ENCODE assay signal across 25 cellular contexts in genomic region chr12:101243616-101244015, GRCh38. TPM values are rescaled to one million over a fixed set of nuclear protein-coding genes. Genes with fewer than 3 reads are reported as not detected.
DNase-seq lines count a peak whose midpoint lies in the region; ATAC-seq, FAIRE-seq and TF ChIP-seq lines count a peak whose summit lies in the region.
"Had no signal": no experiment of that assay in that cellular context is flagged by ENCODE, and none has a peak within 500 bp of the region (broad histone marks: within the 10 kb centered on the region; RNA-seq: fewer than 3 reads in every experiment).

No MANE protein-coding gene starts in this region.

- no peak overlapping the region for H3K4me3 Mint-ChIP-seq in CD8-positive, alpha-beta memory T cell
- H3K4me3 Mint-ChIP-seq: CD14-positive monocyte; CD4-positive, alpha-beta memory T cell; CD4-positive, CD25-positive, alpha-beta regulatory T cell had no signal

- H3K36me3 ChIP-seq in MM.1S (replicated peaks; ENCODE audit: insufficient read depth, low read length) (no peaks in the 10 kb centered on the region), OCI-LY7 (ENCODE audit: insufficient read depth, low read length) (no peaks in the 10 kb centered on the region), H1 (ENCODE audit: control insufficient read depth in 2 of 4, insufficient read depth in 4 of 4, low read length in 3 of 4) (no peaks in the 10 kb centered on the region)
- H3K36me3 ChIP-seq in CD8-positive, alpha-beta memory T cell (ENCODE audit: insufficient read depth, low read length) = no peaks in the 10 kb centered on the region
- H3K36me3 ChIP-seq: BE2C, BLaER1 had no signal

- H3K14ac ChIP-seq in H1 (ENCODE audit: insufficient read length) = no peak overlapping the region

- H3K23ac ChIP-seq in H1 (ENCODE audit: insufficient read length) = no peak overlapping the region

- intact Hi-C loops in OCI-LY7 (cut with micrococcal nuclease; ENCODE audit: unreplicated experiment) = no loop called here

- H2AFZ ChIP-seq in MM.1S (ENCODE audit: low read length) (peak overlapping the region; percentile 57), OCI-LY7 (ENCODE audit: low read length) (no peak overlapping the region), H1 (ENCODE audit: low read length) (0 out of 2 replicates have a peak overlapping the region, but pooled peaks have one; percentile 20)

- H3K27ac Mint-ChIP-seq in CD8-positive, alpha-beta memory T cell = no peak overlapping the region
- H3K27ac Mint-ChIP-seq: CD14-positive monocyte; CD4-positive, alpha-beta memory T cell; CD4-positive, CD25-positive, alpha-beta regulatory T cell had no signal

- H3K4ac ChIP-seq in H1 (replicated peaks; ENCODE audit: insufficient read length, low read depth, low read length) = no peak overlapping the region

- no peaks in the 10 kb centered on the region for H3K36me3 Mint-ChIP-seq in CD8-positive, alpha-beta memory T cell
- H3K36me3 Mint-ChIP-seq: CD14-positive monocyte; CD4-positive, CD25-positive, alpha-beta regulatory T cell had no signal

- no peak overlapping the region for H2BK5ac ChIP-seq in H1 (ENCODE audit: low read depth, low read length)

- no peaks in the 10 kb centered on the region for H3K4me1 Mint-ChIP-seq in CD8-positive, alpha-beta memory T cell
- H3K4me1 Mint-ChIP-seq: CD14-positive monocyte; CD4-positive, alpha-beta memory T cell; CD4-positive, CD25-positive, alpha-beta regulatory T cell had no signal

- H4K91ac ChIP-seq in H1 (replicated peaks; ENCODE audit: insufficient read length, low read length) = no peak overlapping the region

- H3K4me3 ChIP-seq in MM.1S (ENCODE audit: low read length) (0 out of 2 replicates have a peak overlapping the region, but pooled peaks have one; percentile 14), OCI-LY7 (ENCODE audit: low read depth, low read length, poor library complexity, severe bottlenecking) (no peak overlapping the region), H1 (ENCODE audit: extremely low read depth in 1 of 4, insufficient read depth in 2 of 4, low read depth in 3 of 4, low read length in 4 of 4) (no peak overlapping the region)
- H3K4me3 ChIP-seq in CD8-positive, alpha-beta memory T cell (ENCODE audit: low read length) = no peak overlapping the region
- H3K4me3 ChIP-seq: BLaER1 had no signal

- CTCF ChIA-PET in OCI-LY7 (lab: Charles Lee; ENCODE audit: unreplicated experiment) (interaction anchor here (0.6 kb wide), 1 partner anchor 36 kb away, joined by 3 read pairs; the partner anchor contains the start of gene UTP20), H1 (lab: Charles Lee; ENCODE audit: partially characterized antibody) (no interaction called here)
- CTCF ChIA-PET in CD8-positive, alpha-beta memory T cell (lab: Charles Lee) = no interaction called here

- POLR2A ChIA-PET in OCI-LY7 (lab: Charles Lee) = no interaction called here
- POLR2A ChIA-PET in H1 (lab: Charles Lee; ENCODE audit: partially characterized antibody) = no interaction called here
- POLR2A ChIA-PET in CD8-positive, alpha-beta memory T cell (lab: Charles Lee) = no interaction called here

- ATAC-seq in activated CD4-positive, CD25-positive, alpha-beta regulatory T cell treated with anti-CD3 and anti-CD28 coated beads, Interleukin-2, amount 50 U/mL, for 24 hours = no peak

- no peaks in the 10 kb centered on the region for H3K79me1 ChIP-seq in H1 (ENCODE audit: low read depth, low read length)

- no peak overlapping the region for H2AK5ac ChIP-seq in H1 (ENCODE audit: low read depth, low read length)

- H3K23me2 ChIP-seq in H1 (ENCODE audit: low read depth, low read length) = no peaks in the 10 kb centered on the region

- no peak overlapping the region for H3K56ac ChIP-seq in H1 (replicated peaks; ENCODE audit: insufficient read length, low read depth, low read length)

- peaks cover 20% of the 10 kb centered on the region for H3F3A ChIP-seq in MM.1S (ENCODE audit: insufficient read depth, low read length)

- no peaks in the 10 kb centered on the region for H3K9me3 Mint-ChIP-seq in CD8-positive, alpha-beta memory T cell

- no peak overlapping the region for H2BK20ac ChIP-seq in H1 (ENCODE audit: low read length)

- H2BK15ac ChIP-seq in H1 (ENCODE audit: low read length) = no peak overlapping the region

- H3K4me1 ChIP-seq in MM.1S (ENCODE audit: low read length) (peaks cover 50% of the 10 kb centered on the region), OCI-LY7 (ENCODE audit: insufficient read depth, low read length, poor library complexity, severe bottlenecking) (peaks cover 8% of the 10 kb centered on the region), H1 (replicated peaks in 1 of 4; ENCODE audit: control insufficient read depth in 3 of 4, insufficient read depth in 4 of 4, low read length in 3 of 4) (no peaks in the 10 kb centered on the region)
- H3K4me1 ChIP-seq in CD8-positive, alpha-beta memory T cell (ENCODE audit: insufficient read depth, low read length) = no peaks in the 10 kb centered on the region
- H3K4me1 ChIP-seq: BE2C, BLaER1, Caco-2 had no signal

- DNase-seq in MM.1S (peak; percentile 95), OCI-LY7 (ENCODE audit: low spot score) (peak; percentile 20), H1 (ENCODE audit: low read depth in 1 of 2, low spot score in 2 of 2) (no peak), GM13976 (ENCODE audit: low spot score) (no peak)
- DNase-seq in CD8-positive, alpha-beta memory T cell = no peak
- DNase-seq: 8988T; ACHN; BE2C; C1 segment of cervical spinal cord; Caco-2; Calu3; CD4-positive, alpha-beta memory T cell; CD4-positive, CD25-positive, alpha-beta regulatory T cell; DMS79 treated with DMSO at 0.1 percent for 48 hours; GF-D8 had no signal

- peak overlapping the region; percentile 64 for H3K4me2 ChIP-seq in MM.1S (ENCODE audit: low read depth, low read length)
- 0 out of 2 replicates have a peak overlapping the region, but pooled peaks have one; percentile 17 for H3K4me2 ChIP-seq in OCI-LY7 (ENCODE audit: low read length)
- H3K4me2 ChIP-seq in H1 (ENCODE audit: insufficient read depth in 1 of 2, low read depth in 2 of 2, low read length in 2 of 2) = no peak overlapping the region
- H3K4me2 ChIP-seq: BLaER1 had no signal

- no peak overlapping the region for H4K5ac ChIP-seq in H1 (ENCODE audit: insufficient read length, low read depth, low read length)

- H3K9me2 ChIP-seq in MM.1S (replicated peaks; ENCODE audit: insufficient read depth, low read length) (no peaks in the 10 kb centered on the region), OCI-LY7 (ENCODE audit: insufficient read depth, low read length) (no peaks in the 10 kb centered on the region)

- H4K20me1 ChIP-seq in MM.1S (ENCODE audit: insufficient read depth, low read length) (no peaks in the 10 kb centered on the region), OCI-LY7 (ENCODE audit: insufficient read depth, low read length) (no peaks in the 10 kb centered on the region), H1 (replicated peaks in 1 of 2; ENCODE audit: control insufficient read depth in 1 of 2, insufficient read depth in 2 of 2, low read length in 2 of 2) (no peaks in the 10 kb centered on the region)
- H4K20me1 ChIP-seq: BLaER1 had no signal

- H3K9me3 ChIP-seq in MM.1S (replicated peaks; ENCODE audit: insufficient read depth, low read length) (no peaks in the 10 kb centered on the region), OCI-LY7 (ENCODE audit: low read length) (peaks cover 11% of the 10 kb centered on the region; the same call in 1 of the 2 replicates), H1 (ENCODE audit: insufficient read depth in 2 of 2, low read depth in 1 of 2, low read length in 1 of 2) (peaks cover 4% of the 10 kb centered on the region in 2 experiments; a peak in 1 of 4 replicates)
- H3K9me3 ChIP-seq in CD8-positive, alpha-beta memory T cell (ENCODE audit: low read length) = no peaks in the 10 kb centered on the region
- H3K9me3 ChIP-seq: BE2C, Caco-2 had no signal

- no peak overlapping the region for H2BK120ac ChIP-seq in H1 (replicated peaks; ENCODE audit: low read depth, low read length)

- no peak overlapping the region for H2BK12ac ChIP-seq in H1 (ENCODE audit: low read depth, low read length)

- TF ChIP-seq CTCF in MM.1S (IDR thresholded peaks at IDR 0.05; ENCODE audit: low read length) (no peak), OCI-LY7 (conservative IDR thresholded peaks at IDR 0.05; ENCODE audit: low read length) (no peak), H1 (IDR thresholded peaks at IDR 0.05; ENCODE audit: control extremely low read depth in 1 of 3, insufficient read depth in 1 of 3, low read depth in 1 of 3, low read length in 3 of 3) (no peak), GM13976 (IDR thresholded peaks at IDR 0.05; ENCODE audit: borderline replicate concordance, control extremely low read depth, extremely low read depth, insufficient read depth, missing control alignments) (no peak)

- no peak for FAIRE-seq in H1 (lab: Jason Lieb, UNC)
- FAIRE-seq: A204.1, D721Med, G401.6, GM12891, GM18507 had no signal

- H3K18ac ChIP-seq in H1 (ENCODE audit: extremely low read depth, low read length) = no peak overlapping the region

- in situ Hi-C loops in GM13976 (cut with MboI; ENCODE audit: low sequenced_read_pairs, unreplicated experiment) = no loop called here

- peak overlapping the region; percentile 64 for H3K9ac ChIP-seq in MM.1S (ENCODE audit: low read length)
- H3K9ac ChIP-seq in H1 (replicated peaks in 1 of 4; ENCODE audit: extremely low read depth in 1 of 4, low read depth in 3 of 4, low read length in 3 of 4) = no peak overlapping the region
- H3K9ac ChIP-seq: BLaER1 had no signal

- H4K8ac ChIP-seq in H1 (ENCODE audit: extremely low read depth, insufficient read depth, low read length) = no peak overlapping the region

- 89% methylated on average over 2 of the region's 2 CpGs; no CpG with 5 or more reads in 1 of the 2 experiments for WGBS in H1 (ENCODE audit: extremely low coverage in 1 of 2, insufficient coverage in 1 of 2, insufficient read length in 1 of 2, insufficient replicate concordance in 2 of 2, low coverage in 1 of 2, low lambda C conversion rate in 2 of 2, missing lambda C conversion rate in 1 of 2), 2 experiments

- H3K27me3 ChIP-seq in MM.1S (replicated peaks; ENCODE audit: insufficient read depth, low read length) (no peaks in the 10 kb centered on the region), H1 (replicated peaks in 1 of 4; ENCODE audit: control insufficient read depth in 3 of 4, extremely low read depth in 1 of 4, insufficient read depth in 3 of 4, low read length in 3 of 4) (no peaks in the 10 kb centered on the region)
- H3K27me3 ChIP-seq in CD8-positive, alpha-beta memory T cell (ENCODE audit: insufficient read depth, low read length, poor library complexity, severe bottlenecking) = no peaks in the 10 kb centered on the region
- H3K27me3 ChIP-seq: BLaER1 had no signal

- no peak for TF ChIP-seq EP300 in H1 (IDR thresholded peaks at IDR 0.05; ENCODE audit: borderline replicate concordance in 1 of 2, low read depth in 2 of 2, low read length in 2 of 2)

- no TSS peak for BruUV-seq in OCI-LY7 (replicated peaks; lab: Mats Ljungman, UMichigan)

- peaks cover 7 to 8% of the 10 kb centered on the region in 2 donors for H3K27me3 Mint-ChIP-seq in CD8-positive, alpha-beta memory T cell
- H3K27me3 Mint-ChIP-seq: CD4-positive, CD25-positive, alpha-beta regulatory T cell had no signal

- H3K27ac ChIP-seq in MM.1S (ENCODE audit: low read length) = peak overlapping the region; percentile 98
- no peak overlapping the region for H3K27ac ChIP-seq in OCI-LY7 (ENCODE audit: low read depth, low read length, poor library complexity, severe bottlenecking)
- no peak overlapping the region for H3K27ac ChIP-seq in H1 (ENCODE audit: low read depth, low read length)
- no peak overlapping the region for H3K27ac ChIP-seq in CD8-positive, alpha-beta memory T cell (ENCODE audit: low read depth, low read length)
- H3K27ac ChIP-seq: BLaER1 had no signal

- H3K79me2 ChIP-seq in MM.1S (ENCODE audit: low read length) (no peaks in the 10 kb centered on the region), OCI-LY7 (ENCODE audit: insufficient read depth, low read depth, low read length) (no peaks in the 10 kb centered on the region), H1 (ENCODE audit: control insufficient read depth in 1 of 2, insufficient read depth in 2 of 2, low read length in 2 of 2) (no peaks in the 10 kb centered on the region)

- no peak for TF ChIP-seq RAD21 in H1 (IDR thresholded peaks at IDR 0.05 in 1 of 2, conservative IDR thresholded peaks at IDR 0.05 in 1 of 2; ENCODE audit: low read depth in 2 of 2, low read length in 2 of 2)

- no peak for TF ChIP-seq POLR2A in H1 (IDR thresholded peaks at IDR 0.05; ENCODE audit: control extremely low read depth in 1 of 2, low read depth in 2 of 2, low read length in 2 of 2)

RNA-seq across cellular contexts. Expression of gene SLC5A8, which starts 33.6 kb away (rescaled TPM):
- total RNA-seq in OCI-LY7 (2014; rRNA removed; shearing (Covaris generic)) = not detected in 2 replicates
- total RNA-seq in OCI-LY7 (2022) = not detected in 2 replicates
- total RNA-seq in H1 (2021; fragmentation: NEBNext Ultra II Directional; extraction: Animal tissue kit (Norgen Biotek cat#: 25700)) = 0.11 TPM in 1 of 2 replicates, not detected in the other
- 0.11 and 0.21 TPM in 2 replicates for polyA plus RNA-seq in H1 (2011; rRNA removed)
- 0.18 TPM for polyA plus RNA-seq in H1 (2011; cell fraction: cytosol; rRNA removed)
- 0.07 TPM for polyA plus RNA-seq in H1 (2011; cell fraction: nucleus; rRNA removed)
- 0.05 to 0.17 TPM (median 0.10 TPM) in 4 replicates for polyA plus RNA-seq in H1 (2012, experiment 1 of 2)
- polyA plus RNA-seq in H1 (2012, experiment 2 of 2) = not detected
- polyA plus RNA-seq in H1 (2013, experiment 1 of 2) = 0.22 TPM
- polyA plus RNA-seq in H1 (2013, experiment 2 of 2) = 0.18 TPM
- polyA minus RNA-seq in H1 (2011; rRNA and poly(A)+ RNA removed) = 0.17 and 0.32 TPM in 2 replicates
- not detected for polyA minus RNA-seq in H1 (2011; cell fraction: cytosol; rRNA and poly(A)+ RNA removed)
- 0.60 TPM for polyA minus RNA-seq in H1 (2011; cell fraction: nucleus; rRNA and poly(A)+ RNA removed)
- total RNA-seq in CD8-positive, alpha-beta memory T cell = not detected
- polyA plus RNA-seq in CD8-positive, alpha-beta memory T cell = not detected
- total RNA-seq: A673; Caco-2; CD4-positive, alpha-beta memory T cell; CD4-positive, CD25-positive, alpha-beta regulatory T cell had no signal
- polyA plus RNA-seq: AG04450; CD14-positive monocyte; CD4-positive, alpha-beta memory T cell; CD4-positive, CD25-positive, alpha-beta regulatory T cell had no signal

RNA-seq across cellular contexts. Expression of gene UTP20, which starts 36.3 kb away (rescaled TPM):
- 14.5 and 15.7 TPM in 2 replicates for total RNA-seq in OCI-LY7 (2014; rRNA removed; shearing (Covaris generic))
- total RNA-seq in OCI-LY7 (2022) = 17.5 and 21.4 TPM in 2 replicates
- 43.7 and 48.4 TPM in 2 replicates for total RNA-seq in H1 (2021; fragmentation: NEBNext Ultra II Directional; extraction: Animal tissue kit (Norgen Biotek cat#: 25700))
- polyA plus RNA-seq in H1 (2011; rRNA removed) = 6.6 and 8.5 TPM in 2 replicates
- 12.6 TPM for polyA plus RNA-seq in H1 (2011; cell fraction: cytosol; rRNA removed)
- 11.1 TPM for polyA plus RNA-seq in H1 (2011; cell fraction: nucleus; rRNA removed)
- polyA plus RNA-seq in H1 (2012, experiment 1 of 2) = 13.0 to 26.3 TPM (median 18.2 TPM) in 4 replicates
- 1.3 TPM for polyA plus RNA-seq in H1 (2012, experiment 2 of 2)
- polyA plus RNA-seq in H1 (2013, experiment 1 of 2) = 15.3 TPM
- polyA plus RNA-seq in H1 (2013, experiment 2 of 2) = 13.5 TPM
- 31.4 and 45.7 TPM in 2 replicates for polyA minus RNA-seq in H1 (2011; rRNA and poly(A)+ RNA removed)
- polyA minus RNA-seq in H1 (2011; cell fraction: cytosol; rRNA and poly(A)+ RNA removed) = 26.2 TPM
- 46.6 TPM for polyA minus RNA-seq in H1 (2011; cell fraction: nucleus; rRNA and poly(A)+ RNA removed)
- total RNA-seq in CD8-positive, alpha-beta memory T cell = 10 to 100 TPM; 58.6 to 58.8 TPM
- polyA plus RNA-seq in CD8-positive, alpha-beta memory T cell = 5.8 TPM

Comparison
In these comparisons a context has a peak if more than half of its experiments do, and no peak if none do; other contexts are left out.
1. DNase-seq: peak in MM.1S (single experiment) and OCI-LY7 (single experiment); none in H1 (0 of 2), CD8-positive, alpha-beta memory T cell (0 of 5) and GM13976 (single experiment).
2. H3K4me2 ChIP-seq: peak in MM.1S (single experiment) and OCI-LY7 (single experiment); none in H1 (0 of 2).